Comparison of ENCODE assay signal across 6 cellular contexts in the genomic region with DNA sequence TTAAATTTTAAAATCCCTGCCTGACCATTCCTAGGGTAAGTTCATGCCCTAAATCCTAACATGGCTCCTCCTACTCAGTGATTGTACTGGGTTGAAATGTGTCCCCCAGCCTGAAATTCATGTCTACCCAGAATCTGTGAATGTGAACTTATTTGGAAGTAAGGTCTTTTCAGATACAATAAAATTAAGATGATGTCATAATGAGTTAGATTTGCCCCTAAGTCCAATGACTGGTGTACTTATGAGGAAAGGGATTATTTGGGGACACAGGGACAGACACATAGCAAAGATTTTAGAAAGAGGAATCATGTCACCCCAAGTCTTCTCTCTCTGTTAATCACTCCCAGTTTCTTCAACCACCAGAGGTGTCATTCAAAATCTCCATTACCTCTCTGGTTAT.
"Had no signal": no experiment of that assay in that cellular context is flagged by ENCODE, and none has a peak within 500 bp of the region (broad histone marks: within the 10 kb centered on the region; RNA-seq: fewer than 3 reads in every experiment).

No MANE protein-coding gene starts in this region.

- ATAC-seq: K562 had no signal

- H3K27ac ChIP-seq: HL-60 had no signal

- FAIRE-seq: HTR-8/SVneo, K562 had no signal

- DNase-seq: IMR-90, KBM-7, KG1 had no signal

- H3K4me3 ChIP-seq: K562 had no signal
